In genomic region chr11:14905104-14906033, GRCh38 we compare ENCODE assay signal across 8 cellular contexts. TPM values are rescaled to one million over a fixed set of nuclear protein-coding genes. Genes with fewer than 3 reads are reported as not detected.
A peak's percentile ranks its signal among the peaks of the same experiment; 100 is the strongest.
DNase-seq lines count a peak whose midpoint lies in the region; ATAC-seq, FAIRE-seq and TF ChIP-seq lines count a peak whose summit lies in the region.

No MANE protein-coding gene starts in this region.

- H3K36me3 ChIP-seq in A673 (ENCODE audit: insufficient read depth, low read length, poor library complexity, severe bottlenecking) (no peaks in the 10 kb centered on the region), duodenal mucosa (ENCODE audit: control insufficient read depth in 1 of 2, insufficient read depth in 2 of 2, low read length in 2 of 2) (no peaks in the 10 kb centered on the region)

- H3K4me1 ChIP-seq in A673 (ENCODE audit: insufficient read depth, low read length, poor library complexity, severe bottlenecking) (peaks cover 21% of the 10 kb centered on the region), duodenal mucosa (ENCODE audit: control insufficient read depth in 1 of 2, insufficient read depth in 2 of 2, low read length in 2 of 2) (peaks cover 4 to 13% of the 10 kb centered on the region in 2 donors)

- CTCF ChIA-PET in A673 (lab: Charles Lee) = interaction anchor here (3.3 kb wide), 1 partner anchor 115 kb away, joined by 40 read pairs; no protein-coding TSS in a partner anchor

- H3K27ac ChIP-seq in A673 (ENCODE audit: low read depth, low read length, poor library complexity, severe bottlenecking) (peak overlapping the region; percentile 52), duodenal mucosa (ENCODE audit: low read depth, low read length) (no peak overlapping the region)

- H3K27ac Mint-ChIP-seq in stimulated activated effector memory CD8-positive, alpha-beta T cell treated with anti-CD3 and anti-CD28 coated beads, Interleukin-12 subunit alpha, Interleukin-12 subunit beta, amount 100 ng/mL, for 72 hours = peak overlapping the region; percentile 92

- peak; percentile 35 for DNase-seq in A673 (ENCODE audit: low spot score)
- DNase-seq in GM19239 (ENCODE audit: insufficient read length, low spot score) = peak; percentile 44
- peak; percentile 55 to 61 for DNase-seq in activated CD4-positive, alpha-beta T cell treated with anti-CD3 and anti-CD28 coated beads for 4 hours
- DNase-seq in mucosa of gallbladder (ENCODE audit: low spot score) = peak; percentile 44
- DNase-seq in stimulated activated effector memory CD8-positive, alpha-beta T cell treated with anti-CD3 and anti-CD28 coated beads, Interleukin-12 subunit alpha, Interleukin-12 subunit beta, amount 100 ng/mL, for 72 hours (ENCODE audit: low spot score in 2 of 2) = peak; percentile 75 to 90
- no peak for DNase-seq in HPDE6-E6E7 (ENCODE audit: extremely low spot score)

- H3K27me3 ChIP-seq in A673 (replicated peaks; ENCODE audit: insufficient read depth, low read depth, low read length, poor library complexity) (no peaks in the 10 kb centered on the region), duodenal mucosa (ENCODE audit: control insufficient read depth in 1 of 2, insufficient read depth in 2 of 2, low read length in 2 of 2) (no peaks in the 10 kb centered on the region)

- intact Hi-C loops in A673 (cut with micrococcal nuclease; ENCODE audit: unreplicated experiment) = loop anchor here (5.0 kb wide), 3 partner anchors 102 to 368 kb away; partner anchors contain the start of gene PDE3B

- H3K36me3 Mint-ChIP-seq in stimulated activated effector memory CD8-positive, alpha-beta T cell treated with anti-CD3 and anti-CD28 coated beads, Interleukin-12 subunit alpha, Interleukin-12 subunit beta, amount 100 ng/mL, for 72 hours = peaks cover 17% of the 10 kb centered on the region

- H3K9me3 ChIP-seq in A673 (ENCODE audit: low read depth, low read length, poor library complexity, severe bottlenecking) = no peaks in the 10 kb centered on the region
- H3K9me3 ChIP-seq in duodenal mucosa (ENCODE audit: control insufficient read depth in 1 of 2, low read length in 2 of 2) = no peaks in the 10 kb centered on the region

- peak overlapping the region; percentile 58 to 66 for H3K9ac ChIP-seq in duodenal mucosa (ENCODE audit: low read depth in 1 of 2, low read length in 2 of 2)

- no peaks in the 10 kb centered on the region for H3K9me3 Mint-ChIP-seq in stimulated activated effector memory CD8-positive, alpha-beta T cell treated with anti-CD3 and anti-CD28 coated beads, Interleukin-12 subunit alpha, Interleukin-12 subunit beta, amount 100 ng/mL, for 72 hours

- H3K4me3 ChIP-seq in A673 (ENCODE audit: low read depth, low read length, poor library complexity, severe bottlenecking) (peak overlapping the region; percentile 55), duodenal mucosa (ENCODE audit: low read depth in 1 of 2, low read length in 2 of 2) (peak overlapping the region; percentile 76 to 81)

- ATAC-seq in HG03439 (IDR thresholded peaks at IDR 0.05; ENCODE audit: unreplicated experiment) = peak; percentile 65
- ATAC-seq in stimulated activated effector memory CD8-positive, alpha-beta T cell treated with anti-CD3 and anti-CD28 coated beads, Interleukin-12 subunit alpha, Interleukin-12 subunit beta, amount 100 ng/mL, for 72 hours = peak; percentile 81

- BruUV-seq in A673 (replicated peaks; lab: Mats Ljungman, UMichigan) = no TSS peak

- TF ChIP-seq CTCF in A673 (conservative IDR thresholded peaks at IDR 0.05; ENCODE audit: low read depth, low read length) = peak; percentile 45; the same call in 1 of the 2 replicates

- H3K4me1 Mint-ChIP-seq in stimulated activated effector memory CD8-positive, alpha-beta T cell treated with anti-CD3 and anti-CD28 coated beads, Interleukin-12 subunit alpha, Interleukin-12 subunit beta, amount 100 ng/mL, for 72 hours = peaks cover 42% of the 10 kb centered on the region

- peak; percentile 69 for FAIRE-seq in GM19239 (lab: Jason Lieb, UNC)

- POLR2A ChIA-PET in A673 (lab: Charles Lee; ENCODE audit: low non-redundant PET) = no interaction called here

- H3K4me3 Mint-ChIP-seq in stimulated activated effector memory CD8-positive, alpha-beta T cell treated with anti-CD3 and anti-CD28 coated beads, Interleukin-12 subunit alpha, Interleukin-12 subunit beta, amount 100 ng/mL, for 72 hours = peak overlapping the region; percentile 91

RNA-seq across cellular contexts. Expression of gene CYP2R1, which starts 13.3 kb away (rescaled TPM):
- total RNA-seq in A673 (2021) (16.2 and 17.6 TPM in 2 replicates), mucosa of gallbladder (9.6 TPM)
